19 cellular contexts compared by ENCODE assay signal in genomic region chr15:60652245-60652644, GRCh38.
"Had no signal": no experiment of that assay in that cellular context is flagged by ENCODE, and none has a peak within 500 bp of the region (broad histone marks: within the 10 kb centered on the region; RNA-seq: fewer than 3 reads in every experiment).

No MANE protein-coding gene starts in this region.

- H3K9me3 ChIP-seq: ascending aorta, gastroesophageal sphincter, heart right ventricle, mucosa of descending colon, ovary, tibial artery had no signal

- H3K4me3 Mint-ChIP-seq: activated CD4-positive, alpha-beta T cell treated with anti-CD3 and anti-CD28 coated beads, Interleukin-2, amount 10 ng/mL, durations not matched to agents 7 days and 5 days; activated T-cell treated with anti-CD3 and anti-CD28 coated beads, Interleukin-2, amount 50 U/mL, for 4 hours; naive B cell had no signal

- H3K36me3 ChIP-seq: ascending aorta, gastroesophageal sphincter, heart right ventricle, ovary, tibial artery had no signal

- ATAC-seq: activated T-cell treated with anti-CD3 and anti-CD28 coated beads, Interleukin-2, amount 50 U/mL, for 4 hours; gastroesophageal sphincter; heart right ventricle; left ventricle myocardium superior; mucosa of descending colon; stimulated activated naive CD8-positive, alpha-beta T cell treated with anti-CD3 and anti-CD28 coated beads, Interleukin-15, Interleukin-2, amounts not matched to agents 100 U/mL and 50 U/mL, for 24 hours had no signal

- H3K27ac Mint-ChIP-seq: naive B cell had no signal

- H3K4me3 ChIP-seq: ascending aorta, coronary artery, gastroesophageal sphincter, heart right ventricle, mucosa of descending colon, ovary, skin epidermis, tibial artery had no signal

- H3K27ac ChIP-seq: ascending aorta, coronary artery, gastroesophageal sphincter, heart right ventricle, ovary, skin epidermis, tibial artery had no signal

- H3K27me3 ChIP-seq: ascending aorta, gastroesophageal sphincter, heart right ventricle, ovary, tibial artery had no signal

- DNase-seq: activated CD4-positive, alpha-beta T cell treated with anti-CD3 and anti-CD28 coated beads, Interleukin-2, amount 10 ng/mL, durations not matched to agents 7 days and 5 days; activated CD8-positive, alpha-beta memory T cell treated with anti-CD3 and anti-CD28 coated beads, Interleukin-2, amount 50 U/mL, for 4 hours; activated effector memory CD4-positive, alpha-beta T cell treated with Interleukin-2 at 50 U/mL for 16 hours; activated naive CD4-positive, alpha-beta T cell treated with anti-CD3 and anti-CD28 coated beads, Interleukin-2, amount 50 U/mL, for 16 hours; activated T-cell treated with anti-CD3 and anti-CD28 coated beads, Interleukin-2, amount 50 U/mL, for 4 hours; effector CD4-positive, alpha-beta T cell; heart right ventricle; left ventricle myocardium superior; mesenchymal stem cell; mucosa of descending colon; naive B cell; ovary; stimulated activated naive CD8-positive, alpha-beta T cell treated with anti-CD3 and anti-CD28 coated beads, Interleukin-15, Interleukin-2, amounts not matched to agents 100 U/mL and 50 U/mL, for 24 hours; substantia nigra; tibial artery had no signal

- H3K9me3 Mint-ChIP-seq: activated CD4-positive, alpha-beta T cell treated with anti-CD3 and anti-CD28 coated beads, Interleukin-2, amount 10 ng/mL, durations not matched to agents 7 days and 5 days; activated T-cell treated with anti-CD3 and anti-CD28 coated beads, Interleukin-2, amount 50 U/mL, for 4 hours; naive B cell had no signal

- H3K4me1 ChIP-seq: ascending aorta, gastroesophageal sphincter had no signal

- H3K36me3 Mint-ChIP-seq: naive B cell had no signal
